In the genomic region with DNA sequence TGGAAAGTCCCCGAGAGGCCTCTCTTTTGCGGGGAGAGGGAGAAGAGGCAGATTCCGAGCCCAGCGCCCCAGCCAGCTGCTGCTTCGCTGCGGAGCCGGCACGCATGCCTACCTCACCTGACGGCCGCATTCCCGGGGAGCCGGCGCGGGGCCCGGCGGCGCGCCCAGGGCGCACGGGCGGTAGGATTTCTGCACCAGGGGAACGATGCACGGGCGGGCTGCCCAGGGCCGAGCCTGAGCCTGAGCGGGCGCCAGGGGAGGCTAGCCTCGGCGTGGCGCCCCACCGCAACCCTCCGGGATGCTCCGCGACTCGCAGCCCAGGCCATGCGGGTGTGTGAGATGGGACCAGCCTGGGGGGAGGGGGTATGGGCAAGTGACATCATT, we compare ENCODE assay signal across 14 cellular contexts.
A peak's percentile ranks its signal among the peaks of the same experiment; 100 is the strongest.
DNase-seq lines count a peak whose midpoint lies in the region; ATAC-seq and TF ChIP-seq lines count a peak whose summit lies in the region.
"Had no signal": no experiment of that assay in that cellular context is flagged by ENCODE, and none has a peak within 500 bp of the region (broad histone marks: within the 10 kb centered on the region; RNA-seq: fewer than 3 reads in every experiment).

No MANE protein-coding gene starts in this region.

- H3K27me3 ChIP-seq in muscle layer of colon (ENCODE audit: control insufficient read depth in 1 of 2, insufficient read depth in 2 of 2, low read length in 2 of 2): peaks cover 4 to 6% of the 10 kb centered on the region in 2 donors
- H3K27me3 ChIP-seq: SJSA1 had no signal

- ATAC-seq in HG03342 (IDR thresholded peaks at IDR 0.05; ENCODE audit: unreplicated experiment) (no peak), GM18505 (IDR thresholded peaks at IDR 0.05; ENCODE audit: unreplicated experiment) (no peak), GM21515 (IDR thresholded peaks at IDR 0.05; ENCODE audit: unreplicated experiment) (no peak)

- peak overlapping the region; percentile 9 to 32 for H3K4me3 ChIP-seq in muscle layer of colon (ENCODE audit: low read depth in 1 of 2, low read length in 2 of 2)
- H3K4me3 ChIP-seq: SJSA1 had no signal

- no peaks in the 10 kb centered on the region for H3K4me1 ChIP-seq in muscle layer of colon (ENCODE audit: insufficient read depth, low read length)
- H3K4me1 ChIP-seq: SJSA1 had no signal

- no peaks in the 10 kb centered on the region for H3K9me3 ChIP-seq in muscle layer of colon (ENCODE audit: low read length)
- H3K9me3 ChIP-seq: SJSA1, tibial nerve had no signal

- no peaks in the 10 kb centered on the region for H3K36me3 ChIP-seq in muscle layer of colon (ENCODE audit: insufficient read depth, low read length)
- H3K36me3 ChIP-seq: SJSA1, tibial nerve had no signal

- TF ChIP-seq POLR2A in GM18505 (IDR thresholded peaks at IDR 0.05; ENCODE audit: borderline replicate concordance, extremely low read depth, insufficient read depth, insufficient read length): no peak

- no peak overlapping the region for H3K27ac ChIP-seq in muscle layer of colon (ENCODE audit: low read depth, low read length)
- H3K27ac ChIP-seq: SJSA1, tibial nerve had no signal

- H3K9ac ChIP-seq in muscle layer of colon (ENCODE audit: low read length): no peak overlapping the region

- peak; percentile 4 for DNase-seq in stimulated activated CD4-positive, alpha-beta T cell treated with anti-CD3 and anti-CD28 coated beads, Interleukin-4, amount 100 ng/mL, for 1 hour
- DNase-seq in stimulated activated CD4-positive, alpha-beta T cell treated with anti-CD3 and anti-CD28 coated beads, Interleukin-2, amount 100 ng/mL, for 48 hours: no peak
- peak; percentile 49 for DNase-seq in ecto neural progenitor cell (ENCODE audit: low spot score)
- DNase-seq in DMS114 treated with DMSO at 0.1 percent for 48 hours (lab: John Stamatoyannopoulos, UW; ENCODE audit: unreplicated experiment): no peak
- DNase-seq: activated effector memory CD4-positive, alpha-beta T cell treated with Interleukin-2 at 50 U/mL for 16 hours; DMS79; NCI-H1092; small intestine had no signal

Comparison
In these comparisons a context has a peak if more than half of its experiments do, and no peak if none do; other contexts are left out.
1. DNase-seq: peak in stimulated activated CD4-positive, alpha-beta T cell treated with anti-CD3 and anti-CD28 coated beads, Interleukin-4, amount 100 ng/mL, for 1 hour (single experiment) and ecto neural progenitor cell (single experiment); none in stimulated activated CD4-positive, alpha-beta T cell treated with anti-CD3 and anti-CD28 coated beads, Interleukin-2, amount 100 ng/mL, for 48 hours (0 of 2) and DMS114 treated with DMSO at 0.1 percent for 48 hours (single experiment).